ENCODE assay signal across 36 cellular contexts in the genomic region with DNA sequence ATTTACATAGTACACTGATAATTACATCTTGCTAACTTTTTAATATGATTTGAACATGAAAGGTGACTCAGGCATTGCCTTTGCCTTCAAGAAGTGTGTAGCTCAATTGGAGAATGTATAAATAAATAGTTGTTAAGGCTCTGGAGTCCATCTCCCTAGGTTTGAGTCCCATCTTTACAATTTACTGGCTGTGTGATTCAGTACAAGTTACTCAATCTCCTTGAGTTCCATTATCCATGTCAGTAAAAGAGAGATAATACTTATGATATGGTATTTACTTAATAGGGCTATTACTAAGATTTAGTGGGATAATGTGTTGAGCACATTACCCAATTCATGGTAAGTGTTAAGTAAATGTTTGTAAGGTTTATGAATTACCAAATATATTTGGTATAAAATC. TPM values are rescaled to one million over a fixed set of nuclear protein-coding genes. Genes with fewer than 3 reads are reported as not detected.
"Had no signal": no experiment of that assay in that cellular context is flagged by ENCODE, and none has a peak within 500 bp of the region (broad histone marks: within the 10 kb centered on the region; RNA-seq: fewer than 3 reads in every experiment).

No MANE protein-coding gene starts in this region.

- H3K27ac Mint-ChIP-seq: activated B cell treated with CpG ODN at 0.5 μM for 24 hours; activated CD4-positive, alpha-beta memory T cell treated with anti-CD3 and anti-CD28 coated beads, Interleukin-2, amount 10 ng/mL, durations not matched to agents 7 days and 5 days; activated CD4-positive, alpha-beta T cell treated with anti-CD3 and anti-CD28 coated beads, Interleukin-2, amount 10 ng/mL, durations not matched to agents 7 days and 5 days; activated CD8-positive, alpha-beta memory T cell treated with anti-CD3 and anti-CD28 coated beads, Interleukin-2, amount 10 ng/mL, durations not matched to agents 7 days and 5 days; activated CD8-positive, alpha-beta T cell treated with anti-CD3 and anti-CD28 coated beads, Interleukin-2, amount 10 ng/mL, durations not matched to agents 7 days and 5 days; activated naive CD4-positive, alpha-beta T cell treated with anti-CD3 and anti-CD28 coated beads, Interleukin-2, amount 10 ng/mL, durations not matched to agents 7 days and 5 days; activated naive CD4-positive, alpha-beta T cell treated with anti-CD3 and anti-CD28 coated beads, Interleukin-2, amount 50 U/mL, for 24 hours; activated naive CD8-positive, alpha-beta T cell; activated naive CD8-positive, alpha-beta T cell treated with anti-CD3 and anti-CD28 coated beads, Interleukin-2, amount 10 ng/mL, durations not matched to agents 7 days and 5 days; activated naive CD8-positive, alpha-beta T cell treated with anti-CD3 and anti-CD28 coated beads, Interleukin-2, amount 50 U/mL, for 24 hours; activated T-cell treated with anti-CD3 and anti-CD28 coated beads, Interleukin-2, amount 50 U/mL, for 24 hours; activated T-helper 2 cell treated with anti-CD3 and anti-CD28 coated beads, Interferon-gamma antibody, Interleukin-2, Interleukin-4, amounts not matched to agents 10 μg/mL and 5 μg/mL and 100 μg/mL, durations not matched to agents 14 hours and 24 hours and 36 hours; T-helper 1 cell treated with Interleukin-12 subunit alpha and Interleukin-12 subunit beta and Interleukin-4 antibody, amounts not matched to agents 30 μg/mL and 1 μg/mL, for 36 hours; T-helper 2 cell treated with Interferon-gamma antibody and Interleukin-4, amounts not matched to agents 5 μg/mL and 100 μg/mL, for 36 hours had no signal

- H3K27ac ChIP-seq: body of pancreas, brain microvascular endothelial cell, breast epithelium, VCaP had no signal

- H3K27me3 ChIP-seq: body of pancreas, brain microvascular endothelial cell, breast epithelium had no signal

- H3K4me3 ChIP-seq: body of pancreas, breast epithelium had no signal

- H3K4me3 Mint-ChIP-seq: activated B cell treated with CpG ODN at 0.5 μM for 24 hours; activated CD4-positive, alpha-beta memory T cell treated with anti-CD3 and anti-CD28 coated beads, Interleukin-2, amount 10 ng/mL, durations not matched to agents 7 days and 5 days; activated CD4-positive, alpha-beta T cell treated with anti-CD3 and anti-CD28 coated beads, Interleukin-2, amount 10 ng/mL, durations not matched to agents 7 days and 5 days; activated CD8-positive, alpha-beta memory T cell treated with anti-CD3 and anti-CD28 coated beads, Interleukin-2, amount 10 ng/mL, durations not matched to agents 7 days and 5 days; activated CD8-positive, alpha-beta T cell treated with anti-CD3 and anti-CD28 coated beads, Interleukin-2, amount 10 ng/mL, durations not matched to agents 7 days and 5 days; activated naive CD4-positive, alpha-beta T cell treated with anti-CD3 and anti-CD28 coated beads, Interleukin-2, amount 10 ng/mL, durations not matched to agents 7 days and 5 days; activated naive CD4-positive, alpha-beta T cell treated with anti-CD3 and anti-CD28 coated beads, Interleukin-2, amount 50 U/mL, for 24 hours; activated naive CD8-positive, alpha-beta T cell; activated naive CD8-positive, alpha-beta T cell treated with anti-CD3 and anti-CD28 coated beads, Interleukin-2, amount 10 ng/mL, durations not matched to agents 7 days and 5 days; activated naive CD8-positive, alpha-beta T cell treated with anti-CD3 and anti-CD28 coated beads, Interleukin-2, amount 50 U/mL, for 24 hours; activated T-cell treated with anti-CD3 and anti-CD28 coated beads, Interleukin-2, amount 50 U/mL, for 24 hours; T-helper 1 cell treated with Interleukin-12 subunit alpha and Interleukin-12 subunit beta and Interleukin-4 antibody, amounts not matched to agents 30 μg/mL and 1 μg/mL, for 36 hours; T-helper 2 cell treated with Interferon-gamma antibody and Interleukin-4, amounts not matched to agents 5 μg/mL and 100 μg/mL, for 36 hours had no signal

- H3K9me3 Mint-ChIP-seq: activated B cell treated with CpG ODN at 0.5 μM for 24 hours; activated CD4-positive, alpha-beta memory T cell treated with anti-CD3 and anti-CD28 coated beads, Interleukin-2, amount 10 ng/mL, durations not matched to agents 7 days and 5 days; activated naive CD4-positive, alpha-beta T cell treated with anti-CD3 and anti-CD28 coated beads, Interleukin-2, amount 10 ng/mL, durations not matched to agents 7 days and 5 days; activated naive CD4-positive, alpha-beta T cell treated with anti-CD3 and anti-CD28 coated beads, Interleukin-2, amount 50 U/mL, for 24 hours; activated naive CD8-positive, alpha-beta T cell treated with anti-CD3 and anti-CD28 coated beads, Interleukin-2, amount 50 U/mL, for 24 hours; activated T-cell treated with anti-CD3 and anti-CD28 coated beads, Interleukin-2, amount 50 U/mL, for 24 hours; activated T-helper 2 cell treated with anti-CD3 and anti-CD28 coated beads, Interferon-gamma antibody, Interleukin-2, Interleukin-4, amounts not matched to agents 10 μg/mL and 5 μg/mL and 100 μg/mL, durations not matched to agents 14 hours and 24 hours and 36 hours had no signal

- DNase-seq: activated B cell treated with CpG ODN at 0.5 μM for 24 hours; activated CD4-positive, alpha-beta memory T cell treated with anti-CD3 and anti-CD28 coated beads, Interleukin-2, amount 10 ng/mL, durations not matched to agents 7 days and 5 days; activated CD4-positive, alpha-beta T cell treated with anti-CD3 and anti-CD28 coated beads for 4 hours; activated CD4-positive, alpha-beta T cell treated with anti-CD3 and anti-CD28 coated beads, Interleukin-2, amount 10 ng/mL, durations not matched to agents 7 days and 5 days; activated CD4-positive, alpha-beta T cell treated with anti-CD3 and anti-CD28 coated beads, Interleukin-2, amount 50 U/mL, for 48 hours; activated CD4-positive, CD25-positive, alpha-beta regulatory T cell treated with anti-CD3 and anti-CD28 coated beads, Interleukin-2, amount 50 U/mL, for 72 hours; activated CD8-positive, alpha-beta memory T cell treated with anti-CD3 and anti-CD28 coated beads for 24 hours; activated CD8-positive, alpha-beta memory T cell treated with anti-CD3 and anti-CD28 coated beads, Interleukin-2, amount 10 ng/mL, durations not matched to agents 7 days and 5 days; activated CD8-positive, alpha-beta memory T cell treated with anti-CD3 and anti-CD28 coated beads, Interleukin-2, amount 50 U/mL, for 48 hours; activated CD8-positive, alpha-beta T cell treated with anti-CD3 and anti-CD28 coated beads, Interleukin-2, amount 10 ng/mL, durations not matched to agents 7 days and 5 days; activated effector memory CD4-positive, alpha-beta T cell treated with Interleukin-2 at 50 U/mL for 16 hours; activated gamma-delta T cell; activated naive CD4-positive, alpha-beta T cell treated with anti-CD3 and anti-CD28 coated beads, Interleukin-2, amount 10 ng/mL, durations not matched to agents 7 days and 5 days; activated naive CD4-positive, alpha-beta T cell treated with Interleukin-2 at 50 U/mL for 16 hours; activated naive CD8-positive, alpha-beta T cell treated with anti-CD3 and anti-CD28 coated beads, Interleukin-2, amount 10 ng/mL, durations not matched to agents 7 days and 5 days; activated naive CD8-positive, alpha-beta T cell treated with anti-CD3 and anti-CD28 coated beads, Interleukin-2, amount 50 U/mL, for 24 hours; activated T-cell treated with anti-CD3 and anti-CD28 coated beads, Interleukin-2, amount 50 U/mL, for 24 hours; activated T-cell treated with anti-CD3 and anti-CD28 coated beads, Interleukin-2, amount 50 U/mL, for 48 hours; amniotic stem cell; aorta; body of pancreas; brain microvascular endothelial cell; central memory CD4-positive, alpha-beta T cell; T-helper 1 cell; T-helper 2 cell; T-helper 9 cell had no signal

- H3K9me3 ChIP-seq: body of pancreas, breast epithelium had no signal

- H3K36me3 ChIP-seq: brain microvascular endothelial cell, breast epithelium had no signal

- ATAC-seq: activated CD8-positive, alpha-beta memory T cell treated with anti-CD3 and anti-CD28 coated beads, Interleukin-2, amount 10 ng/mL, durations not matched to agents 7 days and 5 days; activated CD8-positive, alpha-beta T cell treated with anti-CD3 and anti-CD28 coated beads, Interleukin-2, amount 10 ng/mL, durations not matched to agents 7 days and 5 days; activated naive CD8-positive, alpha-beta T cell treated with anti-CD3 and anti-CD28 coated beads, Interleukin-2, amount 50 U/mL, for 24 hours; body of pancreas had no signal

- FAIRE-seq: astrocyte, TTC549 had no signal

- H3K36me3 Mint-ChIP-seq: activated CD8-positive, alpha-beta memory T cell treated with anti-CD3 and anti-CD28 coated beads, Interleukin-2, amount 10 ng/mL, durations not matched to agents 7 days and 5 days; activated naive CD4-positive, alpha-beta T cell treated with anti-CD3 and anti-CD28 coated beads, Interleukin-2, amount 50 U/mL, for 24 hours; activated naive CD8-positive, alpha-beta T cell had no signal

- H3K4me1 ChIP-seq: breast epithelium had no signal

RNA-seq across cellular contexts. Expression of gene FGG, which starts 1.9 kb away (rescaled TPM):
- total RNA-seq: activated B cell treated with CpG ODN at 0.5 μM for 24 hours; activated CD4-positive, alpha-beta memory T cell treated with anti-CD3 and anti-CD28 coated beads, Interleukin-2, amount 10 ng/mL, durations not matched to agents 7 days and 5 days; activated CD4-positive, alpha-beta T cell treated with anti-CD3 and anti-CD28 coated beads, Interleukin-2, amount 10 ng/mL, durations not matched to agents 7 days and 5 days; activated CD8-positive, alpha-beta memory T cell treated with anti-CD3 and anti-CD28 coated beads, Interleukin-2, amount 10 ng/mL, durations not matched to agents 7 days and 5 days; activated CD8-positive, alpha-beta T cell treated with anti-CD3 and anti-CD28 coated beads, Interleukin-2, amount 10 ng/mL, durations not matched to agents 7 days and 5 days; activated naive CD8-positive, alpha-beta T cell treated with anti-CD3 and anti-CD28 coated beads, Interleukin-2, amount 10 ng/mL, durations not matched to agents 7 days and 5 days; activated T-helper 2 cell treated with anti-CD3 and anti-CD28 coated beads, Interferon-gamma antibody, Interleukin-2, Interleukin-4, amounts not matched to agents 10 μg/mL and 5 μg/mL and 100 μg/mL, durations not matched to agents 14 hours and 24 hours and 36 hours; astrocyte; body of pancreas; cardiac septum had no signal

RNA-seq across cellular contexts. Expression of gene FGA, which starts 23.8 kb away (rescaled TPM):
- total RNA-seq: activated B cell treated with CpG ODN at 0.5 μM for 24 hours; activated CD4-positive, alpha-beta memory T cell treated with anti-CD3 and anti-CD28 coated beads, Interleukin-2, amount 10 ng/mL, durations not matched to agents 7 days and 5 days; activated CD4-positive, alpha-beta T cell treated with anti-CD3 and anti-CD28 coated beads, Interleukin-2, amount 10 ng/mL, durations not matched to agents 7 days and 5 days; activated CD8-positive, alpha-beta memory T cell treated with anti-CD3 and anti-CD28 coated beads, Interleukin-2, amount 10 ng/mL, durations not matched to agents 7 days and 5 days; activated CD8-positive, alpha-beta T cell treated with anti-CD3 and anti-CD28 coated beads, Interleukin-2, amount 10 ng/mL, durations not matched to agents 7 days and 5 days; activated naive CD8-positive, alpha-beta T cell treated with anti-CD3 and anti-CD28 coated beads, Interleukin-2, amount 10 ng/mL, durations not matched to agents 7 days and 5 days; activated T-helper 2 cell treated with anti-CD3 and anti-CD28 coated beads, Interferon-gamma antibody, Interleukin-2, Interleukin-4, amounts not matched to agents 10 μg/mL and 5 μg/mL and 100 μg/mL, durations not matched to agents 14 hours and 24 hours and 36 hours; aorta; astrocyte; cardiac septum had no signal

RNA-seq across cellular contexts. Expression of gene FGB, which starts 51.5 kb away (rescaled TPM):
- total RNA-seq: activated B cell treated with CpG ODN at 0.5 μM for 24 hours; activated CD4-positive, alpha-beta memory T cell treated with anti-CD3 and anti-CD28 coated beads, Interleukin-2, amount 10 ng/mL, durations not matched to agents 7 days and 5 days; activated CD4-positive, alpha-beta T cell treated with anti-CD3 and anti-CD28 coated beads, Interleukin-2, amount 10 ng/mL, durations not matched to agents 7 days and 5 days; activated CD8-positive, alpha-beta memory T cell treated with anti-CD3 and anti-CD28 coated beads, Interleukin-2, amount 10 ng/mL, durations not matched to agents 7 days and 5 days; activated CD8-positive, alpha-beta T cell treated with anti-CD3 and anti-CD28 coated beads, Interleukin-2, amount 10 ng/mL, durations not matched to agents 7 days and 5 days; activated naive CD8-positive, alpha-beta T cell treated with anti-CD3 and anti-CD28 coated beads, Interleukin-2, amount 10 ng/mL, durations not matched to agents 7 days and 5 days; activated T-helper 2 cell treated with anti-CD3 and anti-CD28 coated beads, Interferon-gamma antibody, Interleukin-2, Interleukin-4, amounts not matched to agents 10 μg/mL and 5 μg/mL and 100 μg/mL, durations not matched to agents 14 hours and 24 hours and 36 hours; aorta; body of pancreas; cardiac septum had no signal
